9 cellular contexts compared by ENCODE assay signal in genomic region chr9:86766912-86767311, GRCh38.
DNase-seq lines count a peak whose midpoint lies in the region; TF ChIP-seq lines count a peak whose summit lies in the region.
"Had no signal": no experiment of that assay in that cellular context is flagged by ENCODE, and none has a peak within 500 bp of the region (broad histone marks: within the 10 kb centered on the region; RNA-seq: fewer than 3 reads in every experiment).

No MANE protein-coding gene starts in this region.

- TF ChIP-seq CTCF in testis (IDR thresholded peaks at IDR 0.05): no peak
- TF ChIP-seq CTCF in GM10266 (IDR thresholded peaks at IDR 0.05; ENCODE audit: control insufficient read depth, insufficient read depth, low read depth, missing control alignments): no peak

- no peaks in the 10 kb centered on the region for H3K9me3 ChIP-seq in testis

- no peaks in the 10 kb centered on the region for H3K36me3 ChIP-seq in testis (ENCODE audit: low read depth, missing control alignments)

- intact Hi-C loops in testis (cut with DNase I; ENCODE audit: low total_unique reads): no loop called here

- no peaks in the 10 kb centered on the region for H3K4me1 ChIP-seq in testis

- no peak overlapping the region for H3K4me3 ChIP-seq in testis

- H3K27ac ChIP-seq in testis: no peak overlapping the region

- no peaks in the 10 kb centered on the region for H3K27me3 ChIP-seq in testis

- DNase-seq in HS-5 (ENCODE audit: low read depth) (peak; percentile 88), SKM-1 (lab: John Stamatoyannopoulos, UW; ENCODE audit: unreplicated experiment) (peak; percentile 28), glomerular visceral epithelial cell (ENCODE audit: extremely low spot score) (peak; percentile 18), testis (peak; percentile 74), superior temporal gyrus (ENCODE audit: extremely low spot score) (no peak), Ammon's horn (ENCODE audit: low spot score) (no peak), NCI-H1930 (lab: John Stamatoyannopoulos, UW) (no peak), GM10266 (ENCODE audit: extremely low spot score) (no peak)
- DNase-seq: NCI-H82 had no signal

- no peak for TF ChIP-seq POLR2A in testis (IDR thresholded peaks at IDR 0.05)

- 59 to 74% methylated on average over 7 of the region's 7 CpGs for WGBS in testis, 2 donors

Comparison
In these comparisons a context has a peak if more than half of its experiments do, and no peak if none do; other contexts are left out.
1. DNase-seq: peak in HS-5 (single experiment), SKM-1 (single experiment), glomerular visceral epithelial cell (single experiment) and testis (single experiment); none in superior temporal gyrus (single experiment), Ammon's horn (single experiment), NCI-H1930 (0 of 2) and GM10266 (single experiment).